In the genomic region with DNA sequence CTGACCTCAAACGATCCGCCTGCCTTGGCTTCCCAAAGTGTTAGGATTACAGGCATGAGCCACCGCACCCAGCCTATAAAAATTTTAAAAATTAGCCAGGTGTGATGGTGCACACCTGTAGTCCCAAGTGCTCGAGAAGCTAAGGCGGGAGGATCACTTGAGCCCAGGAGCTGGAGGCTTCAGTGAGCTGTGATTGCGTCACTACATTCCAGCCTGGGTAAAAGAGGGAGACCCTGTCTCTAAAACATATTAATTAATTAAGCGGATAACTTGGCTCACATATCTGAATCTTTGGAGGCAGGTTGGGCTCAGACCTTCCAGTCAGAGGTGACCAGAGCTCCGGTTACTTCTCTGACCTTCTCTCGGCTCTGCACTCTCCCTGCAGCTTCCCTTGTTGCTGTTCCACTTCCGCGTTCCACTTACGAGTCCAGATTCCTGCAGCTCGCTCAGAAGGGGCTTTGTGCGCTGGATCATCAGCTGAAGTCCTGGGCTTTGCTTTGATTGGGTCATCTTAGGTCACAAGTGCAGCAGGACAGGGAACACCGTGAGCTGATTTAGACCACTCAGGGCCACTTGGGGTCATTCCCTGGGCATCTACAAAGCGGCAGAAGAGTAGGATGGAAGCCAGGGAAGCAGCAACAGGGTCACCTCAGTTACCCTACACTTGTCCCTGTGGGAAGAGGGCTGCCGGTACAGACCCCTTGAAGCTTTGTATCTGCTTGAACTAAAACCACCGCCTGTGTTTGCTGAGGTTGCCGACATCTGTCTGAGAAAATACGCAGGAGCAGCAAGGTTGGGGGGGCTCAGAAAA, we compare ENCODE assay signal across 8 cellular contexts. TPM values are rescaled to one million over a fixed set of nuclear protein-coding genes. Genes with fewer than 3 reads are reported as not detected.
DNase-seq lines count a peak whose midpoint lies in the region; ATAC-seq and TF ChIP-seq lines count a peak whose summit lies in the region.

No MANE protein-coding gene starts in this region.

- no peak overlapping the region for H3K18ac ChIP-seq in trophoblast cell (ENCODE audit: low read length)

- TF ChIP-seq CTCF in RWPE1 (conservative IDR thresholded peaks at IDR 0.05; ENCODE audit: low read depth) (no peak), fibroblast of lung (conservative IDR thresholded peaks at IDR 0.05 in 1 of 2, IDR thresholded peaks at IDR 0.05 in 1 of 2; ENCODE audit: low read depth in 1 of 2, low read length in 2 of 2) (no peak)

- no peak overlapping the region for H2AK5ac ChIP-seq in trophoblast cell (ENCODE audit: low read length)

- no CpG with 5 or more reads among the region's 20 CpGs for WGBS in trophoblast cell (ENCODE audit: extremely low coverage, insufficient coverage, insufficient read length)

- no peaks in the 10 kb centered on the region for H3K27me3 ChIP-seq in fibroblast of lung (ENCODE audit: control insufficient read depth, insufficient read depth, low read length)
- no peaks in the 10 kb centered on the region for H3K27me3 ChIP-seq in trophoblast cell (ENCODE audit: insufficient read depth, low read length)

- H3K4me3 ChIP-seq in fibroblast of lung (replicated peaks in 1 of 4; ENCODE audit: control extremely low read depth in 1 of 4, insufficient read depth in 1 of 4, low read depth in 3 of 4, low read length in 4 of 4) (no peak overlapping the region), trophoblast cell (ENCODE audit: low read depth, low read length) (no peak overlapping the region)

- H2AFZ ChIP-seq in fibroblast of lung (ENCODE audit: low read length) (peak overlapping the region; percentile 33), trophoblast cell (ENCODE audit: insufficient read depth, low read length, poor library complexity) (no peak overlapping the region)

- H2BK12ac ChIP-seq in trophoblast cell (ENCODE audit: low read length) = no peak overlapping the region

- peak overlapping the region; percentile 56 for H4K8ac ChIP-seq in trophoblast cell (ENCODE audit: low read depth, low read length)

- no peak overlapping the region for H3K9ac ChIP-seq in fibroblast of lung (ENCODE audit: insufficient read depth, low read length)
- no peak overlapping the region for H3K9ac ChIP-seq in trophoblast cell (ENCODE audit: low read length)

- H3K79me1 ChIP-seq in trophoblast cell (ENCODE audit: low read length) = peaks cover 8% of the 10 kb centered on the region

- H2BK120ac ChIP-seq in trophoblast cell (ENCODE audit: insufficient read depth, low read length, poor library complexity) = no peak overlapping the region

- DNase-seq in DMS79 treated with DMSO at 0.1 percent for 48 hours (lab: John Stamatoyannopoulos, UW) = peak; percentile 78
- DNase-seq in RWPE1 (ENCODE audit: low spot score) = no peak
- DNase-seq in fibroblast of lung (ENCODE audit: low read depth in 2 of 2) = peak; percentile 29 to 45
- peak; percentile 88 to 93 for DNase-seq in trophoblast cell
- no peak for DNase-seq in NCI-H2081 treated with DMSO at 0.1 percent for 48 hours (lab: John Stamatoyannopoulos, UW)

- no peak overlapping the region for H3K23ac ChIP-seq in trophoblast cell (ENCODE audit: low read length)

- no peak overlapping the region for H3K4ac ChIP-seq in trophoblast cell (ENCODE audit: low read depth, low read length)

- no peak overlapping the region for H2BK5ac ChIP-seq in trophoblast cell (ENCODE audit: low read depth, low read length, poor library complexity)

- no peak overlapping the region for H3K14ac ChIP-seq in trophoblast cell (ENCODE audit: low read length)

- no peak overlapping the region for H4K12ac ChIP-seq in trophoblast cell (ENCODE audit: low read depth, low read length)

- no peaks in the 10 kb centered on the region for H4K20me1 ChIP-seq in fibroblast of lung (ENCODE audit: control insufficient read depth, extremely low read depth, insufficient read depth, low read length)

- no peak overlapping the region for H4K91ac ChIP-seq in trophoblast cell (ENCODE audit: low read depth, low read length)

- H3K4me1 ChIP-seq in fibroblast of lung (ENCODE audit: control insufficient read depth, extremely low read depth, insufficient read depth, low read length) (peaks cover 3% of the 10 kb centered on the region), trophoblast cell (ENCODE audit: control insufficient read depth in 1 of 2, insufficient read depth in 2 of 2, low read length in 2 of 2) (peaks cover 3 to 6% of the 10 kb centered on the region in 2 experiments)

- CTCF ChIA-PET in RWPE1 (lab: Yijun Ruan, JAX) = no interaction called here

- peaks cover 7% of the 10 kb centered on the region for H3K36me3 ChIP-seq in fibroblast of lung (ENCODE audit: control insufficient read depth, insufficient read depth, low read length)
- peaks cover 4 to 5% of the 10 kb centered on the region in 2 experiments for H3K36me3 ChIP-seq in trophoblast cell (ENCODE audit: control insufficient read depth in 1 of 2, insufficient read depth in 2 of 2, low read length in 2 of 2)

- H3K9me3 ChIP-seq in fibroblast of lung (ENCODE audit: control insufficient read depth, insufficient read depth, low read depth, low read length) = no peaks in the 10 kb centered on the region
- H3K9me3 ChIP-seq in trophoblast cell (ENCODE audit: insufficient read depth, low read depth, low read length) = peaks cover 1% of the 10 kb centered on the region

- no peak overlapping the region for H3K4me2 ChIP-seq in fibroblast of lung (ENCODE audit: extremely low read depth, insufficient read depth, low read length)
- peak overlapping the region; percentile 22 for H3K4me2 ChIP-seq in trophoblast cell (ENCODE audit: low read length)

- H3K27ac ChIP-seq in RWPE1 = peak overlapping the region; percentile 97
- no peak overlapping the region for H3K27ac ChIP-seq in fibroblast of lung (ENCODE audit: insufficient read depth, low read length)
- peak overlapping the region; percentile 28 for H3K27ac ChIP-seq in trophoblast cell (ENCODE audit: low read depth, low read length)

- H3K79me2 ChIP-seq in fibroblast of lung (ENCODE audit: control insufficient read depth, insufficient read depth, low read length) (peaks cover 16% of the 10 kb centered on the region), trophoblast cell (ENCODE audit: control insufficient read depth, insufficient read depth, low read length, poor library complexity) (peaks cover 4% of the 10 kb centered on the region)

- POLR2A ChIA-PET in RWPE1 (lab: Yijun Ruan, JAX; ENCODE audit: low non-redundant PET) = interaction anchor here (0.6 kb wide), 1 partner anchor 36 kb away, joined by 3 read pairs; the partner anchor contains the start of genes BUD31 and PDAP1

- ATAC-seq in GM21825 (IDR thresholded peaks at IDR 0.05; ENCODE audit: unreplicated experiment) (no peak), GM19397 (IDR thresholded peaks at IDR 0.05; ENCODE audit: unreplicated experiment) (no peak), HG02610 (IDR thresholded peaks at IDR 0.05; ENCODE audit: unreplicated experiment) (no peak)

RNA-seq across cellular contexts. Expression of gene ARPC1B, which starts 2.0 kb away (rescaled TPM):
- 241 and 394 TPM in 2 replicates for total RNA-seq in fibroblast of lung
- polyA plus RNA-seq in fibroblast of lung = 245 and 408 TPM in 2 replicates
- 319 and 543 TPM in 2 replicates for polyA plus RNA-seq in fibroblast of lung (2012)
- polyA minus RNA-seq in fibroblast of lung (ENCODE audit: low replicate concordance) = 64.4 and 129 TPM in 2 replicates
- polyA plus RNA-seq in trophoblast cell (2013) = 131 TPM in 2 replicates

RNA-seq across cellular contexts. Expression of gene PDAP1, which starts 35.9 kb away (rescaled TPM):
- 29.6 and 34.7 TPM in 2 replicates for total RNA-seq in fibroblast of lung
- 105 and 136 TPM in 2 replicates for polyA plus RNA-seq in fibroblast of lung
- polyA plus RNA-seq in fibroblast of lung (2012) = 205 and 288 TPM in 2 replicates
- polyA minus RNA-seq in fibroblast of lung (ENCODE audit: low replicate concordance) = 57.0 and 61.1 TPM in 2 replicates
- 102 and 109 TPM in 2 replicates for polyA plus RNA-seq in trophoblast cell (2013)

RNA-seq across cellular contexts. Expression of gene BUD31, which starts 36.3 kb away (rescaled TPM):
- total RNA-seq in fibroblast of lung = 114 and 129 TPM in 2 replicates
- polyA plus RNA-seq in fibroblast of lung = 83.4 and 94.8 TPM in 2 replicates
- 109 and 110 TPM in 2 replicates for polyA plus RNA-seq in fibroblast of lung (2012)
- polyA minus RNA-seq in fibroblast of lung (ENCODE audit: low replicate concordance) = 11.8 and 19.9 TPM in 2 replicates
- 126 and 130 TPM in 2 replicates for polyA plus RNA-seq in trophoblast cell (2013)

RNA-seq across cellular contexts. Expression of gene ARPC1A, which starts 46.8 kb away (rescaled TPM):
- 162 and 226 TPM in 2 replicates for total RNA-seq in fibroblast of lung
- polyA plus RNA-seq in fibroblast of lung = 184 and 279 TPM in 2 replicates
- 215 and 312 TPM in 2 replicates for polyA plus RNA-seq in fibroblast of lung (2012)
- 268 and 362 TPM in 2 replicates for polyA minus RNA-seq in fibroblast of lung (ENCODE audit: low replicate concordance)
- polyA plus RNA-seq in trophoblast cell (2013) = 221 and 225 TPM in 2 replicates

Comparison
In these comparisons a context has a peak if more than half of its experiments do, and no peak if none do; other contexts are left out.
1. DNase-seq: peak in DMS79 treated with DMSO at 0.1 percent for 48 hours (single experiment), fibroblast of lung (2 of 2) and trophoblast cell (2 of 2); none in RWPE1 (single experiment) and NCI-H2081 treated with DMSO at 0.1 percent for 48 hours (single experiment).